ENCODE assay signal across 38 cellular contexts in the genomic region with DNA sequence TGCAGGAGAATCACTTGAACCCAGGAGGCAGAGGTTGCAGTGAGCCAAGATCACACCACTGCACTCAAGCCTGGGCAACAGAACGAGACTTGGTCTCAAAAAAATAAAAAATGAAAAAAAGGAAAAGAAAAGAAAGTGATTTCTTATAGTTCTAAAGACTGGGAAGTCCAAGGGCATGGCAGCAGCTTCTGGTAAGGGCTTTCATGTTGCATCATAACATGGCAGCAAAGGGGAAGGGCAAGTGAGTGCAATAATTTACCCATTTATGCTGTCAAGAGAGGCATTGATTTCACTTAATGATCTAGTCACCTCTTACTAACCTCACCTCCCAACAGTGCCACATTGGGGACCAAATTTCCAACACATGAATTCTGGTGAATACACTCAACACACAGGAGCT. TPM values are rescaled to one million over a fixed set of nuclear protein-coding genes. Genes with fewer than 3 reads are reported as not detected.
"Had no signal": no experiment of that assay in that cellular context is flagged by ENCODE, and none has a peak within 500 bp of the region (broad histone marks: within the 10 kb centered on the region; RNA-seq: fewer than 3 reads in every experiment).

No MANE protein-coding gene starts in this region.

- H3K27ac ChIP-seq: adrenal gland, ascending aorta, body of pancreas, brain microvascular endothelial cell, breast epithelium, cardiac muscle cell had no signal

- DNase-seq: activated effector memory CD4-positive, alpha-beta T cell treated with anti-CD3 and anti-CD28 coated beads, Interleukin-2, amount 50 U/mL, for 16 hours; activated effector memory CD4-positive, alpha-beta T cell treated with Interleukin-2 at 50 U/mL for 16 hours; activated gamma-delta T cell; activated gamma-delta T cell treated with Interleukin-2 at 50 U/mL for 16 hours; activated naive CD4-positive, alpha-beta T cell; activated naive CD4-positive, alpha-beta T cell treated with anti-CD3 and anti-CD28 coated beads for 36 hours; activated naive CD4-positive, alpha-beta T cell treated with anti-CD3 and anti-CD28 coated beads, Interleukin-2, amount 10 ng/mL, durations not matched to agents 7 days and 5 days; activated naive CD4-positive, alpha-beta T cell treated with anti-CD3 and anti-CD28 coated beads, Interleukin-2, amount 50 U/mL, for 16 hours; activated naive CD4-positive, alpha-beta T cell treated with Interleukin-2 at 50 U/mL for 16 hours; activated naive CD8-positive, alpha-beta T cell treated with anti-CD3 and anti-CD28 coated beads for 36 hours; activated naive CD8-positive, alpha-beta T cell treated with anti-CD3 and anti-CD28 coated beads, Interleukin-2, amount 10 ng/mL, durations not matched to agents 7 days and 5 days; activated naive CD8-positive, alpha-beta T cell treated with anti-CD3 and anti-CD28 coated beads, Interleukin-2, amount 50 U/mL, for 24 hours; activated T-cell treated with anti-CD3 and anti-CD28 coated beads, Interleukin-2, amount 50 U/mL, for 24 hours; activated T-cell treated with anti-CD3 and anti-CD28 coated beads, Interleukin-2, amount 50 U/mL, for 4 hours; activated T-cell treated with anti-CD3 and anti-CD28 coated beads, Interleukin-2, amount 50 U/mL, for 48 hours; activated T-cell treated with anti-CD3 and anti-CD28 coated beads, Interleukin-2, amount 50 U/mL, for 72 hours; adrenal gland; amniotic stem cell; amygdala; anterior cingulate cortex; aorta; body of pancreas; brain microvascular endothelial cell; caudate nucleus; central memory CD4-positive, alpha-beta T cell; cerebellar nuclear complex had no signal

- H3K4me3 ChIP-seq: adrenal gland, ascending aorta, body of pancreas, breast epithelium, cardiac muscle cell had no signal

- H3K27me3 ChIP-seq: adrenal gland, ascending aorta, body of pancreas, breast epithelium had no signal

- H3K9me3 ChIP-seq: adrenal gland, body of pancreas had no signal

- H3K36me3 ChIP-seq: adrenal gland, ascending aorta, brain microvascular endothelial cell, breast epithelium, cardiac muscle cell had no signal

- ATAC-seq: activated naive CD4-positive, alpha-beta T cell treated with anti-CD3 and anti-CD28 coated beads, Interleukin-2, amount 50 U/mL, for 72 hours; activated naive CD8-positive, alpha-beta T cell treated with anti-CD3 and anti-CD28 coated beads, Interleukin-2, amount 50 U/mL, for 24 hours; activated T-cell treated with anti-CD3 and anti-CD28 coated beads, Interleukin-2, amount 50 U/mL, for 4 hours; activated T-cell treated with anti-CD3 and anti-CD28 coated beads, Interleukin-2, amount 50 U/mL, for 72 hours; activated T-helper 17 cell treated with anti-CD3 and anti-CD28 coated beads, Interleukin-2, amount 50 U/mL, for 72 hours; body of pancreas had no signal

- H3K4me1 ChIP-seq: adrenal gland, breast epithelium had no signal

- FAIRE-seq: astrocyte, bronchial epithelial cell, colon had no signal

RNA-seq across cellular contexts. Expression of a gene that starts 8.8 kb away (rescaled TPM):
- total RNA-seq: activated naive CD8-positive, alpha-beta T cell treated with anti-CD3 and anti-CD28 coated beads, Interleukin-2, amount 10 ng/mL, durations not matched to agents 7 days and 5 days; activated T-helper 17 cell treated with anti-CD3 and anti-CD28 coated beads, Interleukin-2, amount 50 U/mL, for 72 hours; aorta; ascending aorta; cardiac muscle cell; cardiac septum; chondrocyte had no signal
- polyA plus RNA-seq: aorta, cardiac muscle cell had no signal

RNA-seq across cellular contexts. Expression of a gene that starts 31.2 kb away (rescaled TPM):
- total RNA-seq: activated naive CD4-positive, alpha-beta T cell treated with anti-CD3 and anti-CD28 coated beads for 36 hours; activated naive CD4-positive, alpha-beta T cell treated with anti-CD3 and anti-CD28 coated beads, Interleukin-2, amount 50 U/mL, for 72 hours; activated naive CD8-positive, alpha-beta T cell treated with anti-CD3 and anti-CD28 coated beads for 36 hours; activated naive CD8-positive, alpha-beta T cell treated with anti-CD3 and anti-CD28 coated beads, Interleukin-2, amount 10 ng/mL, durations not matched to agents 7 days and 5 days; activated T-cell treated with anti-CD3 and anti-CD28 coated beads, Interleukin-2, amount 50 U/mL, for 4 hours; activated T-cell treated with anti-CD3 and anti-CD28 coated beads, Interleukin-2, amount 50 U/mL, for 72 hours; activated T-helper 1 cell treated with anti-CD3 and anti-CD28 coated beads, Interleukin-12 subunit alpha, Interleukin-12 subunit beta, Interleukin-2, Interleukin-4 antibody, amounts not matched to agents 30 ng/mL and 10 ng/mL and 1 ng/mL, durations not matched to agents 14 hours and 24 hours and 36 hours; activated T-helper 17 cell treated with anti-CD3 and anti-CD28 coated beads, Interleukin-2, amount 50 U/mL, for 72 hours; activated T-helper 2 cell treated with anti-CD3 and anti-CD28 coated beads, Interferon-gamma antibody, Interleukin-2, Interleukin-4, amounts not matched to agents 10 μg/mL and 5 μg/mL and 100 μg/mL, durations not matched to agents 14 hours and 24 hours and 36 hours; aorta; ascending aorta; astrocyte; body of pancreas; breast epithelium; bronchial epithelial cell; cardiac septum; chondrocyte had no signal
- polyA plus RNA-seq: adrenal gland, aorta had no signal
